ENCODE assay signal across 8 cellular contexts in genomic region chr10:71728218-71728737, GRCh38. TPM values are rescaled to one million over a fixed set of nuclear protein-coding genes. Genes with fewer than 3 reads are reported as not detected.
DNase-seq lines count a peak whose midpoint lies in the region; ATAC-seq and TF ChIP-seq lines count a peak whose summit lies in the region.

No MANE protein-coding gene starts in this region.

- intact Hi-C loops in uterus (cut with DNase I; ENCODE audit: low total_unique reads), result no loop called here

- TF ChIP-seq CTCF in uterus (IDR thresholded peaks at IDR 0.05), result no peak
- no peak for TF ChIP-seq CTCF in GM23338 (conservative IDR thresholded peaks at IDR 0.05; ENCODE audit: low read depth in 2 of 2)

- H3K27me3 ChIP-seq in SJCRH30 (no peaks in the 10 kb centered on the region), uterus (no peaks in the 10 kb centered on the region), GM23338 (ENCODE audit: insufficient read depth) (no peaks in the 10 kb centered on the region)

- H3K4me3 Mint-ChIP-seq in immature natural killer cell, result peak overlapping the region in 3 of 5 donors; percentile 73 to 78 (median 77)
- no peak overlapping the region for H3K4me3 Mint-ChIP-seq in GM23338

- H2AFZ ChIP-seq in GM23338, result no peak overlapping the region

- H3K4me1 ChIP-seq in SJCRH30 (peaks cover 16% of the 10 kb centered on the region), uterus (peaks cover 0 to 21% of the 10 kb centered on the region in 2 donors), GM23338 (ENCODE audit: insufficient read depth) (no peaks in the 10 kb centered on the region)

- no peaks in the 10 kb centered on the region for H3K36me3 Mint-ChIP-seq in immature natural killer cell
- H3K36me3 Mint-ChIP-seq in GM23338 (ENCODE audit: low read depth), result no peaks in the 10 kb centered on the region

- DNase-seq in SJCRH30 (peak; percentile 52 to 57), immature natural killer cell (no peak), uterus (no peak), GM23338 (ENCODE audit: low spot score) (no peak), NCI-H2081 treated with DMSO at 0.1 percent for 48 hours (lab: John Stamatoyannopoulos, UW) (no peak)
- DNase-seq in activated effector memory CD4-positive, alpha-beta T cell treated with anti-CD3 and anti-CD28 coated beads, Interleukin-2, amount 50 U/mL, for 16 hours, result no peak

- peak overlapping the region; percentile 28 to 97 (median 94) for H3K27ac Mint-ChIP-seq in immature natural killer cell
- no peak overlapping the region for H3K27ac Mint-ChIP-seq in GM23338

- H3F3A ChIP-seq in GM23338 (replicated peaks; ENCODE audit: low read depth), result no peaks in the 10 kb centered on the region

- no peaks in the 10 kb centered on the region for H3K9me2 ChIP-seq in GM23338 (ENCODE audit: insufficient read depth)

- H4K20me1 ChIP-seq in GM23338 (replicated peaks; ENCODE audit: insufficient read depth), result no peaks in the 10 kb centered on the region

- H3K79me2 ChIP-seq in GM23338 (replicated peaks; ENCODE audit: insufficient read depth), result no peaks in the 10 kb centered on the region

- ATAC-seq in GM18861 (IDR thresholded peaks at IDR 0.05; ENCODE audit: unreplicated experiment) (peak; percentile 28), HG02763 (IDR thresholded peaks at IDR 0.05; ENCODE audit: unreplicated experiment) (peak; percentile 30), GM23338 (no peak)

- no peaks in the 10 kb centered on the region for H3K36me3 ChIP-seq in SJCRH30
- H3K36me3 ChIP-seq in uterus, result no peaks in the 10 kb centered on the region
- no peaks in the 10 kb centered on the region for H3K36me3 ChIP-seq in GM23338 (ENCODE audit: insufficient read depth)

- H3K27me3 Mint-ChIP-seq in immature natural killer cell (ENCODE audit: low read depth in 3 of 3), result peaks cover 0 to 7% (median 5%) of the 10 kb centered on the region in 3 donors
- peaks cover 18% of the 10 kb centered on the region for H3K27me3 Mint-ChIP-seq in GM23338 (ENCODE audit: insufficient read depth, low read depth, poor library complexity)

- peak overlapping the region; percentile 17; the same call in 1 of the 2 replicates for H3K27ac ChIP-seq in SJCRH30
- peak overlapping the region; percentile 65 to 82 for H3K27ac ChIP-seq in uterus
- H3K27ac ChIP-seq in GM23338 (ENCODE audit: low read depth), result no peak overlapping the region

- no peak overlapping the region for H3K4me3 ChIP-seq in SJCRH30
- no peak overlapping the region for H3K4me3 ChIP-seq in uterus
- no peak overlapping the region for H3K4me3 ChIP-seq in GM23338

- no peak overlapping the region for H3K4me2 ChIP-seq in GM23338

- TF ChIP-seq POLR2A in uterus (IDR thresholded peaks at IDR 0.05), result no peak

- H3K9me3 Mint-ChIP-seq in immature natural killer cell (no peaks in the 10 kb centered on the region), GM23338 (no peaks in the 10 kb centered on the region)

- H3K9me3 ChIP-seq in SJCRH30 (replicated peaks), result no peaks in the 10 kb centered on the region
- no peaks in the 10 kb centered on the region for H3K9me3 ChIP-seq in uterus

- H3K4me1 Mint-ChIP-seq in immature natural killer cell (peaks cover 74% of the 10 kb centered on the region in 2 donors), GM23338 (peaks cover 6% of the 10 kb centered on the region; the same call in 2 of the 3 replicates)

TF ChIP-seq in GM23338, 12 proteins besides CTCF, POLR2A, EP300 and RAD21:
- no peak for TF ChIP-seq REST (IDR thresholded peaks at IDR 0.05; ENCODE audit: unreplicated experiment)

RNA-seq across cellular contexts. Expression of gene C10orf105, which starts 8.7 kb away (rescaled TPM):
- total RNA-seq in SJCRH30 (2014; rRNA removed; shearing (Covaris generic)), result not detected in 2 replicates
- polyA plus RNA-seq in immature natural killer cell, result under 1 TPM in 2 of 3 donors, not detected in 1; 0.09 to 0.11 TPM
- total RNA-seq in uterus, result 1 to 10 TPM in 1 of 4 donors, under 1 TPM in 1, not detected in 2; 0.07 to 1.2 TPM
- total RNA-seq in GM23338 (2014; rRNA removed; shearing (Covaris generic)), result 0.17 and 0.19 TPM in 2 replicates
- polyA plus RNA-seq in GM23338 (2016; fragmentation: Nextera tagmentation; extraction: Ambion mirVana), result 0.15 and 0.19 TPM in 2 replicates

RNA-seq across cellular contexts. Expression of gene VSIR, which starts 45.0 kb away (rescaled TPM):
- total RNA-seq in SJCRH30 (2014; rRNA removed; shearing (Covaris generic)), result 2.6 and 3.4 TPM in 2 replicates
- polyA plus RNA-seq in immature natural killer cell, result 100 to 1,000 TPM; 183 to 376 (median 274) TPM
- total RNA-seq in uterus, result 100 to 1,000 TPM in 1 of 4 donors, 10 to 100 TPM in 3; 18.9 to 127 (median 36.7) TPM
- total RNA-seq in GM23338 (2014; rRNA removed; shearing (Covaris generic)), result 0.04 and 0.10 TPM in 2 replicates
- 0.74 TPM in 1 of 2 replicates, not detected in the other for polyA plus RNA-seq in GM23338 (2016; fragmentation: Nextera tagmentation; extraction: Ambion mirVana)

Comparison
In these comparisons a context has a peak if more than half of its experiments do, and no peak if none do; other contexts are left out.
1. DNase-seq: peak in SJCRH30 (2 of 2); none in immature natural killer cell (0 of 3), uterus (0 of 2), GM23338 (single experiment), activated effector memory CD4-positive, alpha-beta T cell treated with anti-CD3 and anti-CD28 coated beads, Interleukin-2, amount 50 U/mL, for 16 hours (single experiment) and NCI-H2081 treated with DMSO at 0.1 percent for 48 hours (single experiment).